Comparison of ENCODE assay signal across 8 cellular contexts in genomic region chr13:113298001-113298945, GRCh38. TPM values are rescaled to one million over a fixed set of nuclear protein-coding genes. Genes with fewer than 3 reads are reported as not detected.
A peak's percentile ranks its signal among the peaks of the same experiment; 100 is the strongest.
DNase-seq lines count a peak whose midpoint lies in the region; ATAC-seq and TF ChIP-seq lines count a peak whose summit lies in the region.

No MANE protein-coding gene starts in this region.

- H3K27ac Mint-ChIP-seq in Calu3 (ENCODE audit: unreplicated experiment) = peak overlapping the region; percentile 60
- peak overlapping the region; percentile 89 to 99 for H3K27ac Mint-ChIP-seq in natural killer cell

- no peak for TF ChIP-seq CTCF in Calu3 (IDR thresholded peaks at IDR 0.05; ENCODE audit: unreplicated experiment)
- no peak for TF ChIP-seq CTCF in natural killer cell (IDR thresholded peaks at IDR 0.05)
- TF ChIP-seq CTCF in GM20000 (IDR thresholded peaks at IDR 0.05; ENCODE audit: extremely low read depth, missing control alignments) = no peak

- ATAC-seq in natural killer cell = no peak

- H3K36me3 Mint-ChIP-seq in Calu3 (ENCODE audit: insufficient read depth, unreplicated experiment) (peaks cover 15% of the 10 kb centered on the region), natural killer cell (peaks cover 7% of the 10 kb centered on the region)

- H3K4me1 Mint-ChIP-seq in Calu3 (ENCODE audit: low read depth, unreplicated experiment) (peaks cover 11% of the 10 kb centered on the region), natural killer cell (peaks cover 26 to 34% of the 10 kb centered on the region in 2 donors)

- CTCF ChIA-PET in Calu3 (lab: Charles Lee) = no interaction called here

- no peak for DNase-seq in Calu3
- peak; percentile 39 for DNase-seq in NCI-H146 (lab: John Stamatoyannopoulos, UW)
- peak; percentile 23 for DNase-seq in dermis blood vessel endothelial cell
- DNase-seq in natural killer cell = no peak
- no peak for DNase-seq in GM20000 (ENCODE audit: low spot score)
- DNase-seq in AG08395 (ENCODE audit: low spot score) = no peak
- DNase-seq in NK-92 (lab: John Stamatoyannopoulos, UW; ENCODE audit: unreplicated experiment) = no peak
- no peak for DNase-seq in cortex of kidney (lab: John Stamatoyannopoulos, UW)

- intact Hi-C loops in Calu3 (cut with micrococcal nuclease; ENCODE audit: unreplicated experiment) = no loop called here
- intact Hi-C loops in natural killer cell (cut with micrococcal nuclease) = loop anchor here (5.0 kb wide), 2 partner anchors 91 to 111 kb away; partner anchors contain the start of genes CUL4A and PCID2

- TSS peak; percentile 66 for BruUV-seq in Calu3 (replicated peaks; lab: Mats Ljungman, UMichigan)

- H3K4me3 Mint-ChIP-seq in Calu3 (ENCODE audit: low read depth, unreplicated experiment) (peak overlapping the region; percentile 100), natural killer cell (peak overlapping the region; percentile 94)

- no peaks in the 10 kb centered on the region for H3K27me3 Mint-ChIP-seq in Calu3 (ENCODE audit: unreplicated experiment)
- H3K27me3 Mint-ChIP-seq in natural killer cell (ENCODE audit: low read depth in 2 of 2) = peaks cover 9 to 14% of the 10 kb centered on the region in 2 donors

- H3K9me3 Mint-ChIP-seq in Calu3 (ENCODE audit: low read depth, unreplicated experiment) (peaks cover 2% of the 10 kb centered on the region), natural killer cell (peaks cover 0 to 2% of the 10 kb centered on the region in 2 donors)

RNA-seq across cellular contexts. Expression of gene LAMP1, which starts 1.2 kb away (rescaled TPM):
- total RNA-seq in Calu3 (2022) (70.7 and 84.1 TPM in 2 replicates), dermis blood vessel endothelial cell (207 and 221 TPM in 2 replicates), natural killer cell (100 to 1,000 TPM; 137 to 168 (median 159) TPM)

Comparison
In these comparisons a context has a peak if more than half of its experiments do, and no peak if none do; other contexts are left out.
1. DNase-seq: peak in NCI-H146 (single experiment) and dermis blood vessel endothelial cell (single experiment); none in Calu3 (single experiment), natural killer cell (single experiment), GM20000 (single experiment), AG08395 (single experiment), NK-92 (single experiment) and cortex of kidney (single experiment).